9 cellular contexts compared by ENCODE assay signal in genomic region chr13:46593403-46593802, GRCh38. TPM values are rescaled to one million over a fixed set of nuclear protein-coding genes. Genes with fewer than 3 reads are reported as not detected.
A peak's percentile ranks its signal among the peaks of the same experiment; 100 is the strongest.
DNase-seq lines count a peak whose midpoint lies in the region; ATAC-seq and TF ChIP-seq lines count a peak whose summit lies in the region.
"Had no signal": no experiment of that assay in that cellular context is flagged by ENCODE, and none has a peak within 500 bp of the region (broad histone marks: within the 10 kb centered on the region; RNA-seq: fewer than 3 reads in every experiment).

No MANE protein-coding gene starts in this region.

- H2AFZ ChIP-seq in neural progenitor cell (replicated peaks) = no peak overlapping the region

- H3K9ac ChIP-seq in neural progenitor cell = no peak overlapping the region

- H3K9me3 Mint-ChIP-seq in neural progenitor cell = no peaks in the 10 kb centered on the region

- H3K9me3 ChIP-seq in DOHH2 (ENCODE audit: control insufficient read depth, insufficient read depth, low read length) (no peaks in the 10 kb centered on the region), mucosa of descending colon (no peaks in the 10 kb centered on the region), neural progenitor cell (ENCODE audit: low read depth) (no peaks in the 10 kb centered on the region)

- H3K4me3 ChIP-seq in DOHH2 (ENCODE audit: low read length) = peak overlapping the region; percentile 31
- H3K4me3 ChIP-seq in mucosa of descending colon = no peak overlapping the region
- H3K4me3 ChIP-seq in neural progenitor cell = no peak overlapping the region
- no peak overlapping the region for H3K4me3 ChIP-seq in H7 (ENCODE audit: insufficient read depth, low read depth, low read length)

- no peaks in the 10 kb centered on the region for H3K9me2 ChIP-seq in DOHH2 (replicated peaks; ENCODE audit: control insufficient read depth, low read length)

- peak overlapping the region; percentile 71 for H3K4me2 ChIP-seq in DOHH2 (ENCODE audit: low read length)
- no peak overlapping the region for H3K4me2 ChIP-seq in neural progenitor cell

- peaks cover 5% of the 10 kb centered on the region for H3K4me1 Mint-ChIP-seq in neural progenitor cell

- peak; percentile 69 for DNase-seq in activated CD4-positive, alpha-beta T cell treated with anti-CD3 and anti-CD28 coated beads for 48 hours
- DNase-seq in mucosa of descending colon (no peak), neural progenitor cell (ENCODE audit: low spot score) (no peak), NCI-H2029 treated with DMSO at 0.1 percent for 48 hours (lab: John Stamatoyannopoulos, UW) (no peak), GM10266 (ENCODE audit: extremely low spot score) (no peak), H7 (no peak)
- DNase-seq: NK-92 treated with Interleukin-12 subunit alpha and Interleukin-12 subunit beta, amount 100 ng/mL, for 24 hours had no signal

- ATAC-seq in HG02852 (IDR thresholded peaks at IDR 0.05; ENCODE audit: unreplicated experiment) = peak; percentile 51
- ATAC-seq in mucosa of descending colon = peak; percentile 15

- H3K4me1 ChIP-seq in DOHH2 (ENCODE audit: control insufficient read depth, low read length) (peaks cover 100% of the 10 kb centered on the region), mucosa of descending colon (ENCODE audit: low read depth) (peaks cover 6% of the 10 kb centered on the region), neural progenitor cell (no peaks in the 10 kb centered on the region)

- no peak overlapping the region for H3K4me3 Mint-ChIP-seq in neural progenitor cell

- H3K27ac ChIP-seq in DOHH2 (ENCODE audit: low read depth, low read length) (peak overlapping the region; percentile 92), neural progenitor cell (no peak overlapping the region)

- no peaks in the 10 kb centered on the region for H3K27me3 Mint-ChIP-seq in neural progenitor cell (ENCODE audit: insufficient read depth, low read depth)

- H4K20me1 ChIP-seq in DOHH2 (ENCODE audit: control insufficient read depth, insufficient read depth, low read depth, low read length) (no peaks in the 10 kb centered on the region), neural progenitor cell (ENCODE audit: low read depth) (no peaks in the 10 kb centered on the region)

- H3F3A ChIP-seq in DOHH2 (ENCODE audit: control insufficient read depth, insufficient read depth) (peaks cover 33% of the 10 kb centered on the region), neural progenitor cell (ENCODE audit: low read depth) (no peaks in the 10 kb centered on the region)

- H3K36me3 ChIP-seq in DOHH2 (ENCODE audit: control insufficient read depth, low read length) (no peaks in the 10 kb centered on the region), mucosa of descending colon (ENCODE audit: low read depth) (no peaks in the 10 kb centered on the region), neural progenitor cell (no peaks in the 10 kb centered on the region), H7 (replicated peaks; ENCODE audit: control insufficient read depth, insufficient read depth, low read length) (no peaks in the 10 kb centered on the region)

- TF ChIP-seq CTCF in DOHH2 (IDR thresholded peaks at IDR 0.05; ENCODE audit: low read depth, low read length, poor library complexity, severe bottlenecking) (no peak), mucosa of descending colon (IDR thresholded peaks at IDR 0.05) (no peak), neural progenitor cell (IDR thresholded peaks at IDR 0.05) (no peak), GM10266 (IDR thresholded peaks at IDR 0.05; ENCODE audit: control insufficient read depth, insufficient read depth, low read depth, missing control alignments) (no peak)

- intact Hi-C loops in mucosa of descending colon (cut with DNase I, micrococcal nuclease) = no loop called here

- H3K27me3 ChIP-seq in DOHH2 (ENCODE audit: control insufficient read depth, low read length) = no peaks in the 10 kb centered on the region
- H3K27me3 ChIP-seq in neural progenitor cell = no peaks in the 10 kb centered on the region
- H3K27me3 ChIP-seq in H7 (ENCODE audit: control insufficient read depth, insufficient read depth, low read length) = no peaks in the 10 kb centered on the region

- H3K36me3 Mint-ChIP-seq in neural progenitor cell = no peaks in the 10 kb centered on the region

- H3K27ac Mint-ChIP-seq in neural progenitor cell = no peak overlapping the region

- H3K79me2 ChIP-seq in DOHH2 (ENCODE audit: control insufficient read depth, low read length) (peaks cover 95% of the 10 kb centered on the region), neural progenitor cell (ENCODE audit: low read depth) (no peaks in the 10 kb centered on the region)

RNA-seq across cellular contexts. Expression of gene LRCH1, which starts 40.4 kb away (rescaled TPM):
- total RNA-seq in mucosa of descending colon (10 to 100 TPM; 13.4 to 44.1 (median 16.1) TPM), neural progenitor cell (ENCODE audit: low replicate concordance) (2.9 and 3.3 TPM in 2 replicates)
- total RNA-seq in H7 (2014; rRNA removed; shearing (Covaris generic)) = 3.2 and 6.2 TPM in 2 replicates
